In the genomic region with DNA sequence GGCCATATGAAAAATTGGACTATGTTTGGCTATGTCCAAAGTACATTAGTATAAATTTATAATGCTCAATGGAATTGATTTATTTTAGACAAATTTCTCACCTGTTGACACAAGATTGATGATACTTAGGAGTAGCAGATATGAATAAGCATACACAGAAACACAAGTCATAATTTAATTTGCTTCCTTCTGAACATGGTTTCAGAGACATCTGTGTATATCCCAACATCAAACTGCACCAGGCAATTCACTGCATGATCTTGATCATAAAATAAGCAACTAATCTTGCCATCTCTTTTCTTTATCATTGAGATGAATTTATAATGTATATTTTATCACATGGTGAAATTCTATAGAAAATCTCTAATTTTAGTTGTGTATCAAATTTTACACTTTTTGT, we compare ENCODE assay signal across 25 cellular contexts. TPM values are rescaled to one million over a fixed set of nuclear protein-coding genes. Genes with fewer than 3 reads are reported as not detected.
A peak's percentile ranks its signal among the peaks of the same experiment; 100 is the strongest.
DNase-seq lines count a peak whose midpoint lies in the region; ATAC-seq and TF ChIP-seq lines count a peak whose summit lies in the region.
"Had no signal": no experiment of that assay in that cellular context is flagged by ENCODE, and none has a peak within 500 bp of the region (broad histone marks: within the 10 kb centered on the region; RNA-seq: fewer than 3 reads in every experiment).

No MANE protein-coding gene starts in this region.

- H3K27ac Mint-ChIP-seq in activated T-helper 2 cell treated with anti-CD3 and anti-CD28 coated beads, Interferon-gamma antibody, Interleukin-2, Interleukin-4, amounts not matched to agents 10 μg/mL and 5 μg/mL and 100 μg/mL, durations not matched to agents 14 hours and 24 hours and 36 hours, result no peak overlapping the region
- H3K27ac Mint-ChIP-seq in stimulated activated naive B cell treated with anti-CD40 and anti-IgM and Interleukin-4, amounts not matched to agents 10 μg/mL and 1 μg/mL and 100 μg/mL, for 72 hours, result no peak overlapping the region
- H3K27ac Mint-ChIP-seq: CD4-positive, CD25-positive, alpha-beta regulatory T cell had no signal

- no peak for TF ChIP-seq CTCF in body of pancreas (IDR thresholded peaks at IDR 0.05)

- no peaks in the 10 kb centered on the region for H3K27me3 ChIP-seq in body of pancreas

- no peaks in the 10 kb centered on the region for H3K27me3 Mint-ChIP-seq in activated T-helper 2 cell treated with anti-CD3 and anti-CD28 coated beads, Interferon-gamma antibody, Interleukin-2, Interleukin-4, amounts not matched to agents 10 μg/mL and 5 μg/mL and 100 μg/mL, durations not matched to agents 14 hours and 24 hours and 36 hours (ENCODE audit: low read depth)
- H3K27me3 Mint-ChIP-seq in stimulated activated naive B cell treated with anti-CD40 and anti-IgM and Interleukin-4, amounts not matched to agents 10 μg/mL and 1 μg/mL and 100 μg/mL, for 72 hours, result no peaks in the 10 kb centered on the region

- intact Hi-C loops in activated T-helper 2 cell treated with anti-CD3 and anti-CD28 coated beads, Interferon-gamma antibody, Interleukin-2, Interleukin-4, amounts not matched to agents 10 μg/mL and 5 μg/mL and 100 μg/mL, durations not matched to agents 14 hours and 24 hours and 36 hours (cut with micrococcal nuclease), result no loop called here
- intact Hi-C loops in body of pancreas (cut with DNase I), result no loop called here

- H3K27ac ChIP-seq in body of pancreas, result no peak overlapping the region
- H3K27ac ChIP-seq: A549 had no signal

- no peak for ATAC-seq in stimulated activated naive B cell treated with anti-CD40 and anti-IgM and Interleukin-4, amounts not matched to agents 10 μg/mL and 1 μg/mL and 100 μg/mL, for 72 hours (replicated peaks)
- no peak for ATAC-seq in body of pancreas
- ATAC-seq: A549, PC-3 had no signal

- DNase-seq in NAMALWA (ENCODE audit: low spot score), result peak; percentile 53
- no peak for DNase-seq in activated T-helper 2 cell treated with anti-CD3 and anti-CD28 coated beads, Interferon-gamma antibody, Interleukin-2, Interleukin-4, amounts not matched to agents 10 μg/mL and 5 μg/mL and 100 μg/mL, durations not matched to agents 14 hours and 24 hours and 36 hours (ENCODE audit: low spot score)
- DNase-seq in stimulated activated naive B cell treated with anti-CD40 and anti-IgM and Interleukin-4, amounts not matched to agents 10 μg/mL and 1 μg/mL and 100 μg/mL, for 72 hours, result no peak
- no peak for DNase-seq in NCI-H1930 (lab: John Stamatoyannopoulos, UW)
- no peak for DNase-seq in NCI-H446 (lab: John Stamatoyannopoulos, UW)
- DNase-seq in body of pancreas, result no peak
- DNase-seq: BE2C; CD4-positive, CD25-positive, alpha-beta regulatory T cell; COR-L47; DMS79 treated with DMSO at 0.1 percent for 48 hours; H7; MM.1S; NCI-H1092; NCI-H1436 treated with DMSO at 0.1 percent for 48 hours; NCI-H2029; NCI-H2227 treated with DMSO at 0.1 percent for 48 hours; NCI-H524; NCI-H774; PC-3; Right ventricle myocardium superior had no signal

- H3K36me3 ChIP-seq in body of pancreas (replicated peaks in 1 of 2; ENCODE audit: insufficient read depth in 1 of 2, low read depth in 2 of 2), result no peaks in the 10 kb centered on the region
- H3K36me3 ChIP-seq: BE2C had no signal

- no peaks in the 10 kb centered on the region for H3K9me3 ChIP-seq in body of pancreas
- H3K9me3 ChIP-seq: A549, BE2C had no signal

- H3K4me1 ChIP-seq in body of pancreas, result no peaks in the 10 kb centered on the region
- H3K4me1 ChIP-seq: A549, BE2C had no signal

- TF ChIP-seq POLR2A in body of pancreas (IDR thresholded peaks at IDR 0.05), result no peak

- H3K4me3 ChIP-seq in GM08714 (ENCODE audit: low read length) (peak overlapping the region; percentile 22; the same call in 1 of the 2 replicates), body of pancreas (no peak overlapping the region)
- H3K4me3 ChIP-seq: A549 had no signal

- H3K9me3 Mint-ChIP-seq in activated T-helper 2 cell treated with anti-CD3 and anti-CD28 coated beads, Interferon-gamma antibody, Interleukin-2, Interleukin-4, amounts not matched to agents 10 μg/mL and 5 μg/mL and 100 μg/mL, durations not matched to agents 14 hours and 24 hours and 36 hours, result no peaks in the 10 kb centered on the region
- no peaks in the 10 kb centered on the region for H3K9me3 Mint-ChIP-seq in stimulated activated naive B cell treated with anti-CD40 and anti-IgM and Interleukin-4, amounts not matched to agents 10 μg/mL and 1 μg/mL and 100 μg/mL, for 72 hours
- H3K9me3 Mint-ChIP-seq: CD4-positive, CD25-positive, alpha-beta regulatory T cell; T-helper 1 cell treated with Interleukin-12 subunit alpha and Interleukin-12 subunit beta and Interleukin-4 antibody, amounts not matched to agents 30 μg/mL and 1 μg/mL, for 36 hours had no signal

- peak overlapping the region; percentile 17 for H3K4me3 Mint-ChIP-seq in activated T-helper 2 cell treated with anti-CD3 and anti-CD28 coated beads, Interferon-gamma antibody, Interleukin-2, Interleukin-4, amounts not matched to agents 10 μg/mL and 5 μg/mL and 100 μg/mL, durations not matched to agents 14 hours and 24 hours and 36 hours (ENCODE audit: low read depth)
- H3K4me3 Mint-ChIP-seq in stimulated activated naive B cell treated with anti-CD40 and anti-IgM and Interleukin-4, amounts not matched to agents 10 μg/mL and 1 μg/mL and 100 μg/mL, for 72 hours, result peak overlapping the region; percentile 29 to 57
- H3K4me3 Mint-ChIP-seq: CD4-positive, CD25-positive, alpha-beta regulatory T cell had no signal

- H3K4me1 Mint-ChIP-seq in activated T-helper 2 cell treated with anti-CD3 and anti-CD28 coated beads, Interferon-gamma antibody, Interleukin-2, Interleukin-4, amounts not matched to agents 10 μg/mL and 5 μg/mL and 100 μg/mL, durations not matched to agents 14 hours and 24 hours and 36 hours (ENCODE audit: low read depth), result peaks cover 67% of the 10 kb centered on the region
- peaks cover 10 to 38% of the 10 kb centered on the region in 2 donors for H3K4me1 Mint-ChIP-seq in stimulated activated naive B cell treated with anti-CD40 and anti-IgM and Interleukin-4, amounts not matched to agents 10 μg/mL and 1 μg/mL and 100 μg/mL, for 72 hours

- H3K36me3 Mint-ChIP-seq in activated T-helper 2 cell treated with anti-CD3 and anti-CD28 coated beads, Interferon-gamma antibody, Interleukin-2, Interleukin-4, amounts not matched to agents 10 μg/mL and 5 μg/mL and 100 μg/mL, durations not matched to agents 14 hours and 24 hours and 36 hours (ENCODE audit: low read depth), result peaks cover 37% of the 10 kb centered on the region
- peaks cover 23 to 45% of the 10 kb centered on the region in 2 donors for H3K36me3 Mint-ChIP-seq in stimulated activated naive B cell treated with anti-CD40 and anti-IgM and Interleukin-4, amounts not matched to agents 10 μg/mL and 1 μg/mL and 100 μg/mL, for 72 hours
- H3K36me3 Mint-ChIP-seq: CD4-positive, CD25-positive, alpha-beta regulatory T cell had no signal

RNA-seq across cellular contexts. Expression of a gene that starts 3.8 kb away (rescaled TPM):
- 16.8 and 17.2 TPM in 2 replicates for total RNA-seq in activated T-helper 2 cell treated with anti-CD3 and anti-CD28 coated beads, Interferon-gamma antibody, Interleukin-2, Interleukin-4, amounts not matched to agents 10 μg/mL and 5 μg/mL and 100 μg/mL, durations not matched to agents 14 hours and 24 hours and 36 hours
- not detected for total RNA-seq in body of pancreas
- total RNA-seq: H7, PC-3, Right ventricle myocardium superior, RPMI7951, SK-MEL-5 had no signal

RNA-seq across cellular contexts. Expression of a gene that starts 31.6 kb away (rescaled TPM):
- 70.9 and 72.2 TPM in 2 replicates for total RNA-seq in activated T-helper 2 cell treated with anti-CD3 and anti-CD28 coated beads, Interferon-gamma antibody, Interleukin-2, Interleukin-4, amounts not matched to agents 10 μg/mL and 5 μg/mL and 100 μg/mL, durations not matched to agents 14 hours and 24 hours and 36 hours
- total RNA-seq in body of pancreas, result 1 to 10 TPM; 3.1 to 4.0 TPM
- total RNA-seq: H7, PC-3, RPMI7951, SK-MEL-5 had no signal

RNA-seq across cellular contexts. Expression of a gene that starts 59.6 kb away (rescaled TPM):
- 350 and 351 TPM in 2 replicates for total RNA-seq in activated T-helper 2 cell treated with anti-CD3 and anti-CD28 coated beads, Interferon-gamma antibody, Interleukin-2, Interleukin-4, amounts not matched to agents 10 μg/mL and 5 μg/mL and 100 μg/mL, durations not matched to agents 14 hours and 24 hours and 36 hours
- total RNA-seq in body of pancreas, result 1 to 10 TPM; 5.3 to 7.5 TPM

Comparison
In these comparisons a context has a peak if more than half of its experiments do, and no peak if none do; other contexts are left out.
1. RNA of a gene that starts 3.8 kb away (total RNA-seq): 16.8 to 17.2 TPM in activated T-helper 2 cell treated with anti-CD3 and anti-CD28 coated beads, Interferon-gamma antibody, Interleukin-2, Interleukin-4, amounts not matched to agents 10 μg/mL and 5 μg/mL and 100 μg/mL, durations not matched to agents 14 hours and 24 hours and 36 hours; not detected in body of pancreas; every median in the first group is over 10 times any median in the second.
2. RNA of a gene that starts 31.6 kb away (total RNA-seq): 70.9 to 72.2 TPM in activated T-helper 2 cell treated with anti-CD3 and anti-CD28 coated beads, Interferon-gamma antibody, Interleukin-2, Interleukin-4, amounts not matched to agents 10 μg/mL and 5 μg/mL and 100 μg/mL, durations not matched to agents 14 hours and 24 hours and 36 hours; 3.1 to 4.0 TPM in body of pancreas; every median in the first group is over 10 times any median in the second.
3. RNA of a gene that starts 59.6 kb away (total RNA-seq): 350 to 351 TPM in activated T-helper 2 cell treated with anti-CD3 and anti-CD28 coated beads, Interferon-gamma antibody, Interleukin-2, Interleukin-4, amounts not matched to agents 10 μg/mL and 5 μg/mL and 100 μg/mL, durations not matched to agents 14 hours and 24 hours and 36 hours; 5.3 to 7.5 TPM in body of pancreas; every median in the first group is over 10 times any median in the second.